19 cellular contexts compared by ENCODE assay signal in the genomic region with DNA sequence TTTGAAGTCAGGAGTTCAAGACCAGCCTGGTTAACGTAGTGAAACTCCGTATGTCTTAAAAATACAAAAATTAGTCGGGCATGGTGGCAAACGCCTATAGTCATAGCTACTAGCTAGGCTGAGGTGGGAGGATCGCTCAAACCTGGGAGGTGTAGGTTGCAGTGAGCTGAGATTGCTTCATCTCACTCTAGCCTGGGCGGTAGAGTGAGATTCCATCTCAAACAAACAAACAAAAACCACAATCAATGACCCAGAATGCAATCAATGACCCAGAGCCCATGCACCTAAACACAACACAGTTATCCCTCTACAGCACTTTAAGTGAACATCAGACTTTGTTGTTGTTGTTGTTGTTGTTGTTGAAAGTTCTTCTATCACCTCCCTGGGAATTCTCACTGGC.
DNase-seq lines count a peak whose midpoint lies in the region; ATAC-seq and TF ChIP-seq lines count a peak whose summit lies in the region.
"Had no signal": no experiment of that assay in that cellular context is flagged by ENCODE, and none has a peak within 500 bp of the region (broad histone marks: within the 10 kb centered on the region; RNA-seq: fewer than 3 reads in every experiment).

No MANE protein-coding gene starts in this region.

- no peaks in the 10 kb centered on the region for H3K79me2 ChIP-seq in PC-3 (ENCODE audit: low read length)

- H3K4me2 ChIP-seq in PC-3 (ENCODE audit: low read length): no peak overlapping the region

- POLR2A ChIA-PET in PC-3 (lab: Charles Lee; ENCODE audit: unreplicated experiment): no interaction called here

- no peaks in the 10 kb centered on the region for H3K36me3 ChIP-seq in PC-3 (ENCODE audit: low read depth, low read length)
- H3K36me3 ChIP-seq: HAP-1, MG63, SJCRH30 had no signal

- intact Hi-C loops in PC-3 (cut with micrococcal nuclease): loop anchor here (5.0 kb wide), 1 partner anchor 77 kb away; the partner anchor contains the start of gene MYB

- H2AFZ ChIP-seq in PC-3 (ENCODE audit: low read length): no peak overlapping the region

- DNase-seq in DMS53 (lab: John Stamatoyannopoulos, UW) (peak; percentile 17), DMS53 treated with DMSO at 0.1 percent for 48 hours (lab: John Stamatoyannopoulos, UW; ENCODE audit: unreplicated experiment) (no peak), PC-3 (peak; percentile 58), renal cortical epithelial cell (ENCODE audit: low read depth) (peak; percentile 61), NCI-H1048 (lab: John Stamatoyannopoulos, UW) (no peak)
- DNase-seq: KG1, MG63, NCI-H1092, NCI-H1436 treated with DMSO at 0.1 percent for 48 hours, NCI-H2029, NCI-H345, NCI-H524 treated with DMSO at 0.1 percent for 48 hours, SJCRH30 had no signal

- 0 out of 2 replicates have a peak, but pooled peaks cover 8% of the 10 kb centered on the region for H3K4me1 ChIP-seq in PC-3 (ENCODE audit: insufficient read depth, low read length)
- H3K4me1 ChIP-seq: Caco-2, SJCRH30 had no signal

- no peak overlapping the region for H3K9ac ChIP-seq in PC-3 (ENCODE audit: low read length)

- no peak for TF ChIP-seq CTCF in PC-3 (conservative IDR thresholded peaks at IDR 0.05; ENCODE audit: low read depth, low read length)

- H3F3A ChIP-seq in PC-3 (ENCODE audit: low read length, unreplicated experiment): no peaks in the 10 kb centered on the region

- H3K4me3 ChIP-seq in PC-3 (ENCODE audit: low read length): no peak overlapping the region
- H3K4me3 ChIP-seq: HAP-1, MG63, SJCRH30 had no signal

- no peaks in the 10 kb centered on the region for H3K9me3 ChIP-seq in PC-3 (ENCODE audit: low read length)
- H3K9me3 ChIP-seq: Caco-2, HAP-1, MG63, SJCRH30 had no signal

- no peaks in the 10 kb centered on the region for H3K27me3 ChIP-seq in PC-3 (ENCODE audit: low read length)
- H3K27me3 ChIP-seq: MG63, SJCRH30 had no signal

- BruUV-seq in PC-3 (replicated peaks; lab: Mats Ljungman, UMichigan): no TSS peak

- CTCF ChIA-PET in PC-3 (lab: Charles Lee): no interaction called here

- no peaks in the 10 kb centered on the region for H3K9me2 ChIP-seq in PC-3 (replicated peaks; ENCODE audit: low read length)

- no peak overlapping the region for H3K27ac ChIP-seq in PC-3 (ENCODE audit: low read length)
- H3K27ac ChIP-seq: 22Rv1, SJCRH30 had no signal

- no peak for ATAC-seq in PC-3
- peak; percentile 86 for ATAC-seq in esophagus mucosa
- no peak for ATAC-seq in HG03097 (IDR thresholded peaks at IDR 0.05; ENCODE audit: low FRiP score, unreplicated experiment)
- no peak for ATAC-seq in HG02981 (IDR thresholded peaks at IDR 0.05; ENCODE audit: unreplicated experiment)

- H4K20me1 ChIP-seq in PC-3 (ENCODE audit: low read length): no peaks in the 10 kb centered on the region

Comparison
In these comparisons a context has a peak if more than half of its experiments do, and no peak if none do; other contexts are left out.
1. DNase-seq: peak in DMS53 (single experiment), PC-3 (single experiment) and renal cortical epithelial cell (single experiment); none in DMS53 treated with DMSO at 0.1 percent for 48 hours (single experiment) and NCI-H1048 (single experiment).